Comparison of ENCODE assay signal across 27 cellular contexts in genomic region chr1:50175711-50176562, GRCh38.
"Had no signal": no experiment of that assay in that cellular context is flagged by ENCODE, and none has a peak within 500 bp of the region (broad histone marks: within the 10 kb centered on the region; RNA-seq: fewer than 3 reads in every experiment).

No MANE protein-coding gene starts in this region.

- H3K4me3 ChIP-seq: body of pancreas, coronary artery, gastroesophageal sphincter, sigmoid colon, smooth muscle cell, stomach, suprapubic skin, tibial artery had no signal

- DNase-seq: activated CD4-positive, alpha-beta T cell treated with anti-CD3 and anti-CD28 coated beads for 48 hours; activated CD4-positive, alpha-beta T cell treated with anti-CD3 and anti-CD28 coated beads, Interleukin-2, amount 50 U/mL, for 48 hours; activated CD8-positive, alpha-beta memory T cell treated with anti-CD3 and anti-CD28 coated beads for 24 hours; activated effector memory CD4-positive, alpha-beta T cell treated with Interleukin-2 at 50 U/mL for 16 hours; activated naive CD4-positive, alpha-beta T cell treated with Interleukin-2 at 50 U/mL for 16 hours; aorta; body of pancreas; head of caudate nucleus; hippocampal formation; immature natural killer cell; kidney; naive B cell; nephron progenitor cell; sigmoid colon; stimulated activated CD4-positive, alpha-beta T cell treated with anti-CD3 and anti-CD28 coated beads, Interleukin-1b, Interleukin-23, amount 100 ng/mL, for 48 hours; stimulated activated CD4-positive, alpha-beta T cell treated with anti-CD3 and anti-CD28 coated beads, Interleukin-4, amount 100 ng/mL, for 4 hours; stimulated activated CD8-positive, alpha-beta memory T cell treated with anti-CD3 and anti-CD28 coated beads, Interleukin-4, amount 100 ng/mL, for 48 hours; stomach; T-helper 9 cell; tibial artery had no signal

- H3K9me3 ChIP-seq: body of pancreas, gastroesophageal sphincter, neutrophil, sigmoid colon, stomach, suprapubic skin, tibial artery had no signal

- H3K27ac ChIP-seq: body of pancreas, coronary artery, gastroesophageal sphincter, neutrophil, sigmoid colon, stomach, suprapubic skin, tibial artery, VCaP had no signal

- H3K36me3 ChIP-seq: gastroesophageal sphincter, neutrophil, sigmoid colon, stomach, suprapubic skin, tibial artery had no signal

- ATAC-seq: body of pancreas; gastroesophageal sphincter; stimulated activated memory B cell treated with anti-CD40 and anti-IgM and Interleukin-4, amounts not matched to agents 10 μg/mL and 1 μg/mL and 100 μg/mL, for 72 hours had no signal

- H3K27me3 ChIP-seq: body of pancreas, neutrophil, suprapubic skin had no signal

- H3K4me1 ChIP-seq: gastroesophageal sphincter, sigmoid colon, stomach, tibial artery had no signal
